23 cellular contexts compared by ENCODE assay signal in genomic region chr5:58108507-58108906, GRCh38.
"Had no signal": no experiment of that assay in that cellular context is flagged by ENCODE, and none has a peak within 500 bp of the region (broad histone marks: within the 10 kb centered on the region; RNA-seq: fewer than 3 reads in every experiment).

No MANE protein-coding gene starts in this region.

- H3K4me1 ChIP-seq: colonic mucosa, prostate gland, sigmoid colon, suprapubic skin, tibial nerve had no signal

- H3K27me3 ChIP-seq: cardiac muscle cell, colonic mucosa, gastrocnemius medialis, pancreas, sigmoid colon, suprapubic skin, tibial nerve had no signal

- H3K27ac ChIP-seq: cardiac muscle cell, colonic mucosa, epithelial cell of prostate, gastrocnemius medialis, pancreas, prostate gland, sigmoid colon, suprapubic skin, tibial nerve had no signal

- DNase-seq: activated CD4-positive, alpha-beta T cell treated with anti-CD3 and anti-CD28 coated beads for 4 hours; activated CD4-positive, alpha-beta T cell treated with anti-CD3 and anti-CD28 coated beads, Interleukin-2, amount 50 U/mL, for 4 hours; activated naive CD4-positive, alpha-beta T cell treated with Interleukin-2 at 50 U/mL for 16 hours; activated T-cell treated with anti-CD3 and anti-CD28 coated beads for 4 hours; activated T-cell treated with anti-CD3 and anti-CD28 coated beads, Interleukin-2, amount 50 U/mL, for 72 hours; aorta; cerebellar nuclear complex; colonic mucosa; effector CD8-positive, alpha-beta T cell; gastrocnemius medialis; head of caudate nucleus; hippocampal formation; left colon; naive thymus-derived CD8-positive, alpha-beta T cell; nucleus accumbens; pancreas; sigmoid colon; stimulated activated naive CD4-positive, alpha-beta T cell had no signal

- H3K36me3 ChIP-seq: cardiac muscle cell, colonic mucosa, gastrocnemius medialis, pancreas, prostate gland, sigmoid colon, suprapubic skin, tibial nerve had no signal

- H3K4me3 ChIP-seq: cardiac muscle cell, colonic mucosa, gastrocnemius medialis, pancreas, prostate gland, sigmoid colon, suprapubic skin, tibial nerve had no signal

- H3K9me3 ChIP-seq: colonic mucosa, gastrocnemius medialis, pancreas, prostate gland, sigmoid colon, suprapubic skin, tibial nerve had no signal
